In genomic region chr11:113725883-113726405, GRCh38 we compare ENCODE assay signal across 1 cellular context.
A peak's percentile ranks its signal among the peaks of the same experiment; 100 is the strongest.
TF ChIP-seq lines count a peak whose summit lies in the region.

No MANE protein-coding gene starts in this region.

TF ChIP-seq in K562, 482 proteins besides CTCF, POLR2A, EP300 and RAD21:
- TF ChIP-seq USF1 (CRISPR knock-in tag; IDR thresholded peaks at IDR 0.05) = no peak
- no peak for TF ChIP-seq SMC3 (conservative IDR thresholded peaks at IDR 0.05; ENCODE audit: insufficient read depth, low read depth, low read length)
- no peak for TF ChIP-seq POLR3A (IDR thresholded peaks at IDR 0.05; ENCODE audit: borderline replicate concordance, extremely low read depth, insufficient read depth, insufficient read length)
- peak; percentile 18; the same call in 1 of the 2 replicates for TF ChIP-seq ARID1B (IDR thresholded peaks at IDR 0.05)
- peak; percentile 32; the same call in 1 of the 2 replicates for TF ChIP-seq CBFA2T3 (IDR thresholded peaks at IDR 0.05)
- TF ChIP-seq ZNF121 (CRISPR knock-in tag; conservative IDR thresholded peaks at IDR 0.05) = no peak
- TF ChIP-seq TCF3 (CRISPR knock-in tag; IDR thresholded peaks at IDR 0.05) = peak; percentile 40; the same call in 1 of the 2 replicates
